In genomic region chr2:202007015-202008011, GRCh38 we compare ENCODE assay signal across 20 cellular contexts. TPM values are rescaled to one million over a fixed set of nuclear protein-coding genes. Genes with fewer than 3 reads are reported as not detected.
A peak's percentile ranks its signal among the peaks of the same experiment; 100 is the strongest.
DNase-seq lines count a peak whose midpoint lies in the region; ATAC-seq and TF ChIP-seq lines count a peak whose summit lies in the region.
"Had no signal": no experiment of that assay in that cellular context is flagged by ENCODE, and none has a peak within 500 bp of the region (broad histone marks: within the 10 kb centered on the region; RNA-seq: fewer than 3 reads in every experiment).

No MANE protein-coding gene starts in this region.

- DNase-seq in EH (ENCODE audit: low read depth) (peak; percentile 20), fibroblast of mammary gland (ENCODE audit: low read depth) (peak; percentile 17), neuronal stem cell (ENCODE audit: low spot score) (no peak), pons (ENCODE audit: low spot score) (no peak), HUDEP-2 (lab: John Stamatoyannopoulos, UW; ENCODE audit: unreplicated experiment in 76 of 76) (no peak), midbrain (lab: John Stamatoyannopoulos, UW) (no peak)
- DNase-seq: activated CD4-positive, alpha-beta T cell treated with anti-CD3 and anti-CD28 coated beads, Interleukin-2, amount 50 U/mL, for 4 hours; activated T-cell treated with anti-CD3 and anti-CD28 coated beads, Interleukin-2, amount 50 U/mL, for 1 hour; effector CD4-positive, alpha-beta T cell; KBM-7; NCI-H2171; NCI-H748 treated with DMSO at 0.1 percent for 48 hours; stimulated activated CD4-positive, alpha-beta T cell treated with anti-CD3 and anti-CD28 coated beads, Interleukin-4, amount 100 ng/mL, for 24 hours; stimulated activated CD8-positive, alpha-beta memory T cell treated with anti-CD3 and anti-CD28 coated beads, Interleukin-4, amount 100 ng/mL, for 48 hours had no signal

- no peaks in the 10 kb centered on the region for H4K20me1 ChIP-seq in OCI-LY3 (ENCODE audit: insufficient read depth, low read length)

- H3K79me1 ChIP-seq in neuronal stem cell (ENCODE audit: low read depth, low read length): no peaks in the 10 kb centered on the region

- TF ChIP-seq CTCF in OCI-LY3 (IDR thresholded peaks at IDR 0.05; ENCODE audit: low read depth, low read length): peak; percentile 31
- TF ChIP-seq CTCF in fibroblast of mammary gland (conservative IDR thresholded peaks at IDR 0.05; ENCODE audit: control insufficient read depth, insufficient read depth, low read depth, low read length): no peak

- H3K23ac ChIP-seq in neuronal stem cell (ENCODE audit: low read depth, low read length, poor library complexity): no peak overlapping the region

- H3K14ac ChIP-seq in neuronal stem cell (ENCODE audit: low read length): no peak overlapping the region

- H3K9me3 ChIP-seq in OCI-LY3 (ENCODE audit: insufficient read depth, low read length) (no peaks in the 10 kb centered on the region), neuronal stem cell (replicated peaks in 1 of 2; ENCODE audit: control insufficient read depth in 2 of 2, insufficient read depth in 1 of 2, low read depth in 1 of 2, low read length in 2 of 2) (no peaks in the 10 kb centered on the region)
- H3K9me3 ChIP-seq: neutrophil, suprapubic skin had no signal

- no peak overlapping the region for H2BK15ac ChIP-seq in neuronal stem cell (ENCODE audit: low read length)

- H3K27me3 ChIP-seq in OCI-LY3 (ENCODE audit: low read depth, low read length): no peaks in the 10 kb centered on the region
- H3K27me3 ChIP-seq in neuronal stem cell (ENCODE audit: control insufficient read depth in 3 of 3, insufficient read depth in 3 of 3, low read depth in 1 of 3, low read length in 3 of 3): no peaks in the 10 kb centered on the region
- H3K27me3 ChIP-seq: suprapubic skin had no signal

- no peak overlapping the region for H3K4ac ChIP-seq in neuronal stem cell (ENCODE audit: low read length)

- H3K9ac ChIP-seq in OCI-LY3 (ENCODE audit: low read length) (no peak overlapping the region), neuronal stem cell (ENCODE audit: low read depth, low read length, poor library complexity) (no peak overlapping the region)

- H3K18ac ChIP-seq in neuronal stem cell (ENCODE audit: low read length): no peak overlapping the region

- H4K8ac ChIP-seq in neuronal stem cell (ENCODE audit: low read depth, low read length): no peak overlapping the region

- H2AK5ac ChIP-seq in neuronal stem cell (ENCODE audit: low read depth, low read length): no peak overlapping the region

- H2BK5ac ChIP-seq in neuronal stem cell (ENCODE audit: low read length): no peak overlapping the region

- H3K79me2 ChIP-seq in OCI-LY3 (ENCODE audit: low read length): no peaks in the 10 kb centered on the region

- H4K91ac ChIP-seq in neuronal stem cell (ENCODE audit: low read depth, low read length, poor library complexity): no peak overlapping the region

- H3K4me1 ChIP-seq in OCI-LY3 (ENCODE audit: low read length) (peaks cover 41% of the 10 kb centered on the region), neuronal stem cell (ENCODE audit: control insufficient read depth in 2 of 2, insufficient read depth in 1 of 2, low read depth in 1 of 2, low read length in 2 of 2) (peaks cover 9 to 19% of the 10 kb centered on the region in 2 donors)

- H3K4me3 ChIP-seq in OCI-LY3 (ENCODE audit: low read length) (no peak overlapping the region), fibroblast of mammary gland (ENCODE audit: control insufficient read depth, low read depth, low read length) (no peak overlapping the region), neuronal stem cell (ENCODE audit: low read length in 2 of 2) (no peak overlapping the region)
- H3K4me3 ChIP-seq: cardiac muscle cell, skin epidermis, suprapubic skin had no signal

- H2AFZ ChIP-seq in OCI-LY3 (ENCODE audit: low read depth, low read length) (no peak overlapping the region), neuronal stem cell (ENCODE audit: low read length) (peak overlapping the region; percentile 27)

- WGBS in neuronal stem cell (ENCODE audit: extremely low coverage in 2 of 2, insufficient read length in 2 of 2, insufficient replicate concordance in 1 of 2), 2 donors: no CpG with 5 or more reads among the region's 7 CpGs

- H2BK12ac ChIP-seq in neuronal stem cell (ENCODE audit: low read length): no peak overlapping the region

- ATAC-seq in HG02798 (IDR thresholded peaks at IDR 0.05; ENCODE audit: poor library complexity, unreplicated experiment): no peak

- H3K36me3 ChIP-seq in OCI-LY3 (replicated peaks; ENCODE audit: low read depth, low read length) (no peaks in the 10 kb centered on the region), neuronal stem cell (replicated peaks in 1 of 2; ENCODE audit: control insufficient read depth in 2 of 2, insufficient read depth in 2 of 2, low read length in 2 of 2) (no peaks in the 10 kb centered on the region)
- H3K36me3 ChIP-seq: cardiac muscle cell, neutrophil, suprapubic skin had no signal

- H3K4me2 ChIP-seq in OCI-LY3 (ENCODE audit: low read length) (no peak overlapping the region), neuronal stem cell (ENCODE audit: insufficient read depth, low read length, poor library complexity, severe bottlenecking) (no peak overlapping the region)

- no peak overlapping the region for H3K27ac ChIP-seq in OCI-LY3 (ENCODE audit: low read length)
- no peak overlapping the region for H3K27ac ChIP-seq in neuronal stem cell (replicated peaks; ENCODE audit: low read length)
- H3K27ac ChIP-seq: cardiac muscle cell, neutrophil, skin epidermis, suprapubic skin had no signal

- H2BK120ac ChIP-seq in neuronal stem cell (ENCODE audit: low read depth, low read length): no peak overlapping the region

RNA-seq across cellular contexts. Expression of gene FZD7, which starts 26.3 kb away (rescaled TPM):
- 97.9 TPM for polyA plus RNA-seq in neuronal stem cell (2013, experiment 1 of 2)
- 102 TPM for polyA plus RNA-seq in neuronal stem cell (2013, experiment 2 of 2)

Comparison
In these comparisons a context has a peak if more than half of its experiments do, and no peak if none do; other contexts are left out.
1. DNase-seq: peak in EH (single experiment) and fibroblast of mammary gland (single experiment); none in neuronal stem cell (single experiment), pons (single experiment), HUDEP-2 (0 of 76) and midbrain (single experiment).